ENCODE assay signal across 22 cellular contexts in genomic region chr18:23057096-23057495, GRCh38.
"Had no signal": no experiment of that assay in that cellular context is flagged by ENCODE, and none has a peak within 500 bp of the region (broad histone marks: within the 10 kb centered on the region; RNA-seq: fewer than 3 reads in every experiment).

No MANE protein-coding gene starts in this region.

- H3K36me3 ChIP-seq: brain microvascular endothelial cell, cardiac muscle cell had no signal

- H2AFZ ChIP-seq: PC-9 had no signal

- H3K9ac ChIP-seq: KMS-11 had no signal

- DNase-seq: activated B cell treated with CpG ODN at 0.5 μM for 24 hours; activated CD4-positive, alpha-beta T cell treated with anti-CD3 and anti-CD28 coated beads for 1 hour; activated CD4-positive, alpha-beta T cell treated with anti-CD3 and anti-CD28 coated beads, Interleukin-2, amount 50 U/mL, for 1 hour; activated CD8-positive, alpha-beta memory T cell treated with anti-CD3 and anti-CD28 coated beads, Interleukin-2, amount 50 U/mL, for 4 hours; activated CD8-positive, alpha-beta T cell treated with anti-CD3 and anti-CD28 coated beads for 36 hours; activated gamma-delta T cell treated with Interleukin-2 at 50 U/mL for 16 hours; activated naive CD4-positive, alpha-beta T cell treated with anti-CD3 and anti-CD28 coated beads, Interleukin-2, amount 10 ng/mL, durations not matched to agents 7 days and 5 days; activated naive CD8-positive, alpha-beta T cell treated with anti-CD3 and anti-CD28 coated beads for 36 hours; activated T-cell treated with anti-CD3 and anti-CD28 coated beads, Interleukin-2, amount 50 U/mL, for 72 hours; brain microvascular endothelial cell; NCI-H1092; NCI-H1417; NCI-H1930; NCI-H2171; NCI-H2227 treated with DMSO at 0.1 percent for 48 hours; NCI-H526 treated with DMSO at 0.1 percent for 48 hours; PC-9; SIG-M5; SW 1271 had no signal

- H3K27me3 ChIP-seq: brain microvascular endothelial cell, cardiac muscle cell had no signal

- H3K4me2 ChIP-seq: KMS-11, PC-9 had no signal

- ATAC-seq: activated CD8-positive, alpha-beta T cell treated with anti-CD3 and anti-CD28 coated beads for 36 hours; activated T-cell treated with anti-CD3 and anti-CD28 coated beads, Interleukin-2, amount 50 U/mL, for 72 hours had no signal

- H3K4me3 ChIP-seq: cardiac muscle cell, PC-9, SK-N-MC had no signal

- H3K27ac ChIP-seq: brain microvascular endothelial cell, cardiac muscle cell, KMS-11, PC-9, SK-N-MC had no signal
